27 cellular contexts compared by ENCODE assay signal in genomic region chr5:11760940-11761603, GRCh38.
DNase-seq lines count a peak whose midpoint lies in the region; ATAC-seq, FAIRE-seq and TF ChIP-seq lines count a peak whose summit lies in the region.
"Had no signal": no experiment of that assay in that cellular context is flagged by ENCODE, and none has a peak within 500 bp of the region (broad histone marks: within the 10 kb centered on the region; RNA-seq: fewer than 3 reads in every experiment).

No MANE protein-coding gene starts in this region.

- H3K36me3 Mint-ChIP-seq in progenitor cell of endocrine pancreas (ENCODE audit: insufficient read depth) (peaks cover 26% of the 10 kb centered on the region), H9 (ENCODE audit: insufficient read depth in 1 of 3, low read depth in 3 of 3) (peaks cover 5 to 20% (median 9%) of the 10 kb centered on the region in 3 experiments; a peak in 6 of 7 replicates)
- H3K36me3 Mint-ChIP-seq: CD4-positive, CD25-positive, alpha-beta regulatory T cell; IgD-negative memory B cell had no signal

- H3K4ac ChIP-seq in H9 (ENCODE audit: low read depth, low read length): no peak overlapping the region

- H3K27me3 Mint-ChIP-seq in progenitor cell of endocrine pancreas (no peaks in the 10 kb centered on the region), H9 (ENCODE audit: low read depth) (no peaks in the 10 kb centered on the region)
- H3K27me3 Mint-ChIP-seq: CD4-positive, CD25-positive, alpha-beta regulatory T cell; IgD-negative memory B cell had no signal

- H3K79me2 ChIP-seq in HepG2 (ENCODE audit: insufficient read depth, low read length): no peaks in the 10 kb centered on the region
- no peaks in the 10 kb centered on the region for H3K79me2 ChIP-seq in H9 (ENCODE audit: insufficient read depth, low read length)

- H4K8ac ChIP-seq in H9 (replicated peaks; ENCODE audit: insufficient read length, low read depth, low read length): no peak overlapping the region

- H3K23me2 ChIP-seq in H9 (ENCODE audit: insufficient read length, low read depth, low read length, poor library complexity, severe bottlenecking): no peaks in the 10 kb centered on the region

- H3K9me3 Mint-ChIP-seq in progenitor cell of endocrine pancreas (ENCODE audit: low read depth) (peaks cover 24% of the 10 kb centered on the region), H9 (peaks cover 8 to 16% of the 10 kb centered on the region in 2 experiments; a peak in 4 of 5 replicates)

- no TSS peak for BruUV-seq in HepG2 (replicated peaks; lab: Mats Ljungman, UMichigan)

- ATAC-seq in HepG2: no peak
- ATAC-seq in HG03025 (IDR thresholded peaks at IDR 0.05; ENCODE audit: low FRiP score, unreplicated experiment): no peak
- ATAC-seq: Right ventricle myocardium inferior, SK-N-SH treated with all-trans-retinoic acid at 6 μM for 48 hours had no signal

- no peak overlapping the region for H3K56ac ChIP-seq in H9 (ENCODE audit: insufficient read length, low read depth, low read length)

- H2BK15ac ChIP-seq in H9 (ENCODE audit: low read depth, low read length): no peak overlapping the region

- no peak overlapping the region for H3K4me3 Mint-ChIP-seq in progenitor cell of endocrine pancreas (ENCODE audit: low read depth)
- no peak overlapping the region for H3K4me3 Mint-ChIP-seq in H9
- H3K4me3 Mint-ChIP-seq: CD4-positive, CD25-positive, alpha-beta regulatory T cell; IgD-negative memory B cell had no signal

- H3K9ac ChIP-seq in HepG2 (ENCODE audit: insufficient read depth, low read depth, low read length) (no peak overlapping the region), H9 (ENCODE audit: extremely low read depth, insufficient read length, low read length) (no peak overlapping the region)
- H3K9ac ChIP-seq: BLaER1, KMS-11 had no signal

- H3K9me3 ChIP-seq in HepG2 (ENCODE audit: low read length) (peaks cover 12% of the 10 kb centered on the region), H9 (ENCODE audit: control insufficient read depth, low read depth, low read length) (no peaks in the 10 kb centered on the region)
- H3K9me3 ChIP-seq: BLaER1, SJCRH30 had no signal

- H3K14ac ChIP-seq in H9 (ENCODE audit: insufficient read depth, low read length): no peak overlapping the region

- H3K4me1 Mint-ChIP-seq in progenitor cell of endocrine pancreas (ENCODE audit: low read depth): peaks cover 12% of the 10 kb centered on the region
- H3K4me1 Mint-ChIP-seq in H9: peaks cover 0 to under 1% of the 10 kb centered on the region in 2 experiments; a peak in 1 of 4 replicates
- H3K4me1 Mint-ChIP-seq: CD4-positive, CD25-positive, alpha-beta regulatory T cell; IgD-negative memory B cell had no signal

- no peaks in the 10 kb centered on the region for H3K27me3 ChIP-seq in dorsolateral prefrontal cortex
- no peaks in the 10 kb centered on the region for H3K27me3 ChIP-seq in HepG2 (ENCODE audit: control insufficient read depth in 1 of 2, insufficient read depth in 2 of 2, low read length in 2 of 2)
- H3K27me3 ChIP-seq in H9 (ENCODE audit: insufficient read depth, low read length): no peaks in the 10 kb centered on the region
- H3K27me3 ChIP-seq: BLaER1, SJCRH30 had no signal

- H2AFZ ChIP-seq in HepG2 (ENCODE audit: low read length) (no peak overlapping the region), H9 (ENCODE audit: low read length) (no peak overlapping the region)

- H3K27ac ChIP-seq in dorsolateral prefrontal cortex: no peak overlapping the region
- no peak overlapping the region for H3K27ac ChIP-seq in HepG2 (ENCODE audit: extremely low read length, insufficient read depth, low read length)
- no peak overlapping the region for H3K27ac ChIP-seq in H9 (ENCODE audit: insufficient read length, low read depth, low read length)
- H3K27ac ChIP-seq: 22Rv1, BLaER1, KMS-11, SJCRH30 had no signal

- DNase-seq in dorsolateral prefrontal cortex: no peak
- no peak for DNase-seq in HepG2 (ENCODE audit: low spot score)
- DNase-seq in progenitor cell of endocrine pancreas (ENCODE audit: low spot score, unreplicated experiment): peak; percentile 12
- DNase-seq in NCI-H1048 (lab: John Stamatoyannopoulos, UW): no peak
- DNase-seq in HuH-7.5 (ENCODE audit: low spot score): no peak
- DNase-seq in H9: no peak
- DNase-seq: ACHN; CD4-positive, CD25-positive, alpha-beta regulatory T cell; DMS53; GOT3; HCEC 1CT; MM.1S; NCI-H1417; NCI-H1694; NCI-H2081; NCI-H2227 treated with DMSO at 0.1 percent for 48 hours; NCI-H510A; NCI-H748 treated with DMSO at 0.1 percent for 48 hours; SJCRH30 had no signal

- no peak overlapping the region for H2BK120ac ChIP-seq in H9 (ENCODE audit: low read depth, low read length, poor library complexity, severe bottlenecking)

- H2BK5ac ChIP-seq in H9 (ENCODE audit: insufficient read length, low read length): no peak overlapping the region

- no peaks in the 10 kb centered on the region for H3K36me3 ChIP-seq in HepG2 (replicated peaks in 1 of 2; ENCODE audit: control insufficient read depth in 1 of 2, insufficient read depth in 2 of 2, low read length in 2 of 2)
- H3K36me3 ChIP-seq: BLaER1, SJCRH30 had no signal

- H3K18ac ChIP-seq in H9 (ENCODE audit: insufficient read length, low read depth, low read length): no peak overlapping the region

- FAIRE-seq in A204.1 (lab: Jason Lieb, UNC) (peak; percentile 6), HepG2 (lab: Jason Lieb, UNC) (no peak)

- no peak for TF ChIP-seq RAD21 in HepG2 (CRISPR knock-in tag; IDR thresholded peaks at IDR 0.05)

- H3K27ac Mint-ChIP-seq in progenitor cell of endocrine pancreas (peak overlapping the region; percentile 93), H9 (no peak overlapping the region)
- H3K27ac Mint-ChIP-seq: CD4-positive, CD25-positive, alpha-beta regulatory T cell; IgD-negative memory B cell had no signal

- H3K4me2 ChIP-seq in HepG2 (ENCODE audit: low read depth, low read length) (no peak overlapping the region), H9 (ENCODE audit: insufficient read depth, insufficient read length, low read length) (no peak overlapping the region)
- H3K4me2 ChIP-seq: BLaER1, KMS-11 had no signal

- CTCF ChIA-PET in HepG2 (lab: Yijun Ruan, JAX; ENCODE audit: low intra/inter-chr PET ratio, low total read pairs): no interaction called here

- 13% methylated on average over 8 of the region's 8 CpGs for WGBS in HepG2 (ENCODE audit: low lambda C conversion rate)
- no CpG with 5 or more reads among the region's 8 CpGs for WGBS in H9 (ENCODE audit: extremely low coverage, insufficient read length, low lambda C conversion rate)

- H3K4me3 ChIP-seq in dorsolateral prefrontal cortex (peak overlapping the region in 39 of 59 donors; percentile 0 to 43 (median 22)), HepG2 (replicated peaks in 1 of 3; ENCODE audit: insufficient read depth in 1 of 3, low read depth in 2 of 3, low read length in 3 of 3) (no peak overlapping the region)
- H3K4me3 ChIP-seq: BLaER1, SJCRH30 had no signal

- TF ChIP-seq CTCF in dorsolateral prefrontal cortex (IDR thresholded peaks at IDR 0.05 in 54 of 56, conservative IDR thresholded peaks at IDR 0.05 in 2 of 56; ENCODE audit: low read depth in 1 of 56, partially characterized antibody in 56 of 56) (no peak), HepG2 (CRISPR knock-in tag; IDR thresholded peaks at IDR 0.05) (no peak), progenitor cell of endocrine pancreas (IDR thresholded peaks at IDR 0.05; ENCODE audit: unreplicated experiment) (no peak), H9 (conservative IDR thresholded peaks at IDR 0.05) (no peak)

- no peaks in the 10 kb centered on the region for H3K79me1 ChIP-seq in H9 (ENCODE audit: insufficient read depth, low read depth, low read length, poor library complexity, severe bottlenecking)

- in situ Hi-C loops in HepG2 (cut with HindIII; ENCODE audit: extremely low pct_ligation_motif_present, low pct_unique_long_range_greater_than_20kb): no loop called here

- H3T11ph ChIP-seq in H9 (ENCODE audit: low read length): no peak overlapping the region

- intact Hi-C loops in dorsolateral prefrontal cortex (cut with DNase I): no loop called here
- intact Hi-C loops in HepG2 (cut with micrococcal nuclease; ENCODE audit: unreplicated experiment): no loop called here

- H2BK12ac ChIP-seq in H9 (ENCODE audit: insufficient read length, low read depth, low read length): no peak overlapping the region

- H3K4me1 ChIP-seq in HepG2 (ENCODE audit: insufficient read depth, low read length) (no peaks in the 10 kb centered on the region), H9 (ENCODE audit: insufficient read depth, low read length) (no peaks in the 10 kb centered on the region)
- H3K4me1 ChIP-seq: BLaER1, SJCRH30 had no signal

- no peak overlapping the region for H3K23ac ChIP-seq in H9 (ENCODE audit: insufficient read length, low read depth, low read length)

- POLR2A ChIA-PET in HepG2 (lab: Yijun Ruan, JAX): no interaction called here

- TF ChIP-seq POLR2A in HepG2 (IDR thresholded peaks at IDR 0.05; ENCODE audit: insufficient read depth in 1 of 2, low read depth in 2 of 2, low read length in 2 of 2): no peak

- TF ChIP-seq EP300 in HepG2 (IDR thresholded peaks at IDR 0.05; ENCODE audit: low read depth in 2 of 2, low read length in 2 of 2) (no peak), HepG2 (CRISPR knock-in tag; IDR thresholded peaks at IDR 0.05; ENCODE audit: borderline replicate concordance) (no peak)

- no peaks in the 10 kb centered on the region for H4K20me1 ChIP-seq in HepG2 (ENCODE audit: insufficient read depth, low read length)
- no peaks in the 10 kb centered on the region for H4K20me1 ChIP-seq in H9 (ENCODE audit: control insufficient read depth, insufficient read depth, insufficient read length)
- H4K20me1 ChIP-seq: BLaER1 had no signal

- no peak overlapping the region for H2BK20ac ChIP-seq in H9 (ENCODE audit: low read depth, low read length, poor library complexity, severe bottlenecking)

- no peak overlapping the region for H4K91ac ChIP-seq in H9 (ENCODE audit: insufficient read length, low read depth, low read length)

- no peak overlapping the region for H4K5ac ChIP-seq in H9 (ENCODE audit: insufficient read length, low read depth, low read length)

- H2AK5ac ChIP-seq in H9 (ENCODE audit: insufficient read length, low read length): no peak overlapping the region

TF ChIP-seq in HepG2, 621 proteins besides CTCF, POLR2A, EP300 and RAD21:
- TF ChIP-seq ZMYM3 (CRISPR knock-in tag; IDR thresholded peaks at IDR 0.05) (no peak), RBAK (CRISPR knock-in tag; IDR thresholded peaks at IDR 0.05) (peak; percentile 37; the same call in 1 of the 2 replicates)

Comparison
In these comparisons a context has a peak if more than half of its experiments do, and no peak if none do; other contexts are left out.
1. H3K4me3 ChIP-seq: peak in dorsolateral prefrontal cortex (39 of 59); none in HepG2 (0 of 3).